In the genomic region with DNA sequence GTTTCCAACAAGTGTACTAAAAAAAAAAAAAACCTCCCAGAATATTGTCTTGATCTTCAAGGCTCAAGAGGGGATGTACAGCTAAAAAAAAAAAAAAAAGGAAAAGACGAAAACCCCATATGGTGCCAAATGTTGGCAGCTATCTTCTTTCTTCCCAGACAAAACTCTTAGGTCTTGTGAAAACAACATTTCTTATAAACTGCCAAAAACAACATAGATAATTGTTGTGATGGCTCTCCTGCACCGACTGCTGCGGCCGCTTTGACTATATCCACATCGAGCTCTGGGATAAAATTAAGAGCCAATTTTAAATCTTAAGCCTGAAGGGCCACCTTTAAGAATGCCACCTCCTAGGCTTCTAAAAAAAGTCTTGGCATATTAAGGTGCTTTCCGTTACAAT, we compare ENCODE assay signal across 1 cellular context.
TF ChIP-seq lines count a peak whose summit lies in the region.

No MANE protein-coding gene starts in this region.

TF ChIP-seq in SK-N-SH treated with all-trans-retinoic acid at 6 μM for 48 hours, 23 proteins besides CTCF, POLR2A, EP300 and RAD21 (continued from another document):
- TF ChIP-seq, protein P1, sequence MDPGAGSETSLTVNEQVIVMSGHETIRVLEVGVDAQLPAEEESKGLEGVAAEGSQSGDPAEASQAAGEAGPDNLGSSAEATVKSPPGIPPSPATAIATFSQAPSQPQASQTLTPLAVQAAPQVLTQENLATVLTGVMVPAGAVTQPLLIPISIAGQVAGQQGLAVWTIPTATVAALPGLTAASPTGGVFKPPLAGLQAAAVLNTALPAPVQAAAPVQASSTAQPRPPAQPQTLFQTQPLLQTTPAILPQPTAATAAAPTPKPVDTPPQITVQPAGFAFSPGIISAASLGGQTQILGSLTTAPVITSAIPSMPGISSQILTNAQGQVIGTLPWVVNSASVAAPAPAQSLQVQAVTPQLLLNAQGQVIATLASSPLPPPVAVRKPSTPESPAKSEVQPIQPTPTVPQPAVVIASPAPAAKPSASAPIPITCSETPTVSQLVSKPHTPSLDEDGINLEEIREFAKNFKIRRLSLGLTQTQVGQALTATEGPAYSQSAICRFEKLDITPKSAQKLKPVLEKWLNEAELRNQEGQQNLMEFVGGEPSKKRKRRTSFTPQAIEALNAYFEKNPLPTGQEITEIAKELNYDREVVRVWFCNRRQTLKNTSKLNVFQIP (CRISPR knock-in tag; IDR thresholded peaks at IDR 0.05; ENCODE audit: borderline replicate concordance, low read depth), result no peak
- TF ChIP-seq CSDC2 (CRISPR knock-in tag; IDR thresholded peaks at IDR 0.05) (no peak), ARNTL (CRISPR knock-in tag; IDR thresholded peaks at IDR 0.05; ENCODE audit: borderline replicate concordance, low read depth) (no peak), TCF4 (CRISPR knock-in tag; IDR thresholded peaks at IDR 0.05; ENCODE audit: borderline replicate concordance) (no peak), ZFP3 (CRISPR knock-in tag; IDR thresholded peaks at IDR 0.05) (no peak), ZNF565 (CRISPR knock-in tag; conservative IDR thresholded peaks at IDR 0.05; ENCODE audit: low read depth) (no peak), GLIS3 (CRISPR knock-in tag; IDR thresholded peaks at IDR 0.05) (no peak), SNAI2 (CRISPR knock-in tag; IDR thresholded peaks at IDR 0.05) (no peak), RARB (CRISPR knock-in tag; IDR thresholded peaks at IDR 0.05) (no peak), ZFP30 (CRISPR knock-in tag; IDR thresholded peaks at IDR 0.05) (no peak)
- TF ChIP-seq, protein P2, sequence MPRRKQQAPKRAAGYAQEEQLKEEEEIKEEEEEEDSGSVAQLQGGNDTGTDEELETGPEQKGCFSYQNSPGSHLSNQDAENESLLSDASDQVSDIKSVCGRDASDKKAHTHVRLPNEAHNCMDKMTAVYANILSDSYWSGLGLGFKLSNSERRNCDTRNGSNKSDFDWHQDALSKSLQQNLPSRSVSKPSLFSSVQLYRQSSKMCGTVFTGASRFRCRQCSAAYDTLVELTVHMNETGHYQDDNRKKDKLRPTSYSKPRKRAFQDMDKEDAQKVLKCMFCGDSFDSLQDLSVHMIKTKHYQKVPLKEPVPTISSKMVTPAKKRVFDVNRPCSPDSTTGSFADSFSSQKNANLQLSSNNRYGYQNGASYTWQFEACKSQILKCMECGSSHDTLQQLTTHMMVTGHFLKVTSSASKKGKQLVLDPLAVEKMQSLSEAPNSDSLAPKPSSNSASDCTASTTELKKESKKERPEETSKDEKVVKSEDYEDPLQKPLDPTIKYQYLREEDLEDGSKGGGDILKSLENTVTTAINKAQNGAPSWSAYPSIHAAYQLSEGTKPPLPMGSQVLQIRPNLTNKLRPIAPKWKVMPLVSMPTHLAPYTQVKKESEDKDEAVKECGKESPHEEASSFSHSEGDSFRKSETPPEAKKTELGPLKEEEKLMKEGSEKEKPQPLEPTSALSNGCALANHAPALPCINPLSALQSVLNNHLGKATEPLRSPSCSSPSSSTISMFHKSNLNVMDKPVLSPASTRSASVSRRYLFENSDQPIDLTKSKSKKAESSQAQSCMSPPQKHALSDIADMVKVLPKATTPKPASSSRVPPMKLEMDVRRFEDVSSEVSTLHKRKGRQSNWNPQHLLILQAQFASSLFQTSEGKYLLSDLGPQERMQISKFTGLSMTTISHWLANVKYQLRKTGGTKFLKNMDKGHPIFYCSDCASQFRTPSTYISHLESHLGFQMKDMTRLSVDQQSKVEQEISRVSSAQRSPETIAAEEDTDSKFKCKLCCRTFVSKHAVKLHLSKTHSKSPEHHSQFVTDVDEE (CRISPR knock-in tag; IDR thresholded peaks at IDR 0.05), result no peak
